ENCODE assay signal across 1 cellular context in genomic region chr18:35497334-35498197, GRCh38.
TF ChIP-seq lines count a peak whose summit lies in the region.

Gene INO80C (minus strand): TSS chr18:35497960. CDS start chr18:35497874, 86 bp downstream.

TF ChIP-seq in HepG2, 621 proteins besides CTCF, POLR2A, EP300 and RAD21 (continued from another document and continues in another):
- TF ChIP-seq ZNF383 (CRISPR knock-in tag; IDR thresholded peaks at IDR 0.05; ENCODE audit: borderline replicate concordance): no peak
- TF ChIP-seq PRPF4 (IDR thresholded peaks at IDR 0.05; ENCODE audit: low read depth, low read length, poor library complexity, severe bottlenecking): no peak
- no peak for TF ChIP-seq NR3C1 (CRISPR knock-in tag; IDR thresholded peaks at IDR 0.05)
- no peak for TF ChIP-seq ZNF496 (CRISPR knock-in tag; IDR thresholded peaks at IDR 0.05; ENCODE audit: insufficient replicate concordance)
- peak; percentile 92 for TF ChIP-seq ZFX (CRISPR knock-in tag; IDR thresholded peaks at IDR 0.05; ENCODE audit: low read depth)
- peak; percentile 87; the same call in 1 of the 2 replicates for TF ChIP-seq DMAP1 (CRISPR knock-in tag; IDR thresholded peaks at IDR 0.05)
- TF ChIP-seq HNF1B (CRISPR knock-in tag; IDR thresholded peaks at IDR 0.05): peak; percentile 78
- TF ChIP-seq, protein P1, sequence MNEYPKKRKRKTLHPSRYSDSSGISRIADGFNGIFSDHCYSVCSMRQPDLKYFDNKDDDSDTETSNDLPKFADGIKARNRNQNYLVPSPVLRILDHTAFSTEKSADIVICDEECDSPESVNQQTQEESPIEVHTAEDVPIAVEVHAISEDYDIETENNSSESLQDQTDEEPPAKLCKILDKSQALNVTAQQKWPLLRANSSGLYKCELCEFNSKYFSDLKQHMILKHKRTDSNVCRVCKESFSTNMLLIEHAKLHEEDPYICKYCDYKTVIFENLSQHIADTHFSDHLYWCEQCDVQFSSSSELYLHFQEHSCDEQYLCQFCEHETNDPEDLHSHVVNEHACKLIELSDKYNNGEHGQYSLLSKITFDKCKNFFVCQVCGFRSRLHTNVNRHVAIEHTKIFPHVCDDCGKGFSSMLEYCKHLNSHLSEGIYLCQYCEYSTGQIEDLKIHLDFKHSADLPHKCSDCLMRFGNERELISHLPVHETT (CRISPR knock-in tag; conservative IDR thresholded peaks at IDR 0.05): peak; percentile 75; the same call in 1 of the 2 replicates
- TF ChIP-seq, protein P2, sequence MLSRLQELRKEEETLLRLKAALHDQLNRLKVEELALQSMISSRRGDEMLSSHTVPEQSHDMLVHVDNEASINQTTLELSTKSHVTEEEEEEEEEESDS (CRISPR knock-in tag; IDR thresholded peaks at IDR 0.05; ENCODE audit: borderline replicate concordance): peak; percentile 85; the same call in 1 of the 2 replicates
- peak; percentile 53; the same call in 1 of the 2 replicates for TF ChIP-seq CREM (IDR thresholded peaks at IDR 0.05)
- no peak for TF ChIP-seq CREM (CRISPR knock-in tag; IDR thresholded peaks at IDR 0.05)
- 0 out of 2 replicates have a peak, but pooled peaks have one; percentile 54 for TF ChIP-seq ZNF17 (CRISPR knock-in tag; IDR thresholded peaks at IDR 0.05)
- no peak for TF ChIP-seq KLF13 (CRISPR knock-in tag; IDR thresholded peaks at IDR 0.05)
- no peak; the same call in 1 of the 2 replicates for TF ChIP-seq ZNF563 (CRISPR knock-in tag; IDR thresholded peaks at IDR 0.05)
- TF ChIP-seq BRCA1 (CRISPR knock-in tag; IDR thresholded peaks at IDR 0.05): no peak; the same call in 1 of the 2 replicates
- TF ChIP-seq SAP130 (CRISPR knock-in tag; IDR thresholded peaks at IDR 0.05; ENCODE audit: low read depth): peak; percentile 75
- 0 out of 2 replicates have a peak, but pooled peaks have one; percentile 63 for TF ChIP-seq KDM1A (CRISPR knock-in tag; IDR thresholded peaks at IDR 0.05)
- TF ChIP-seq HCFC1 (IDR thresholded peaks at IDR 0.05; ENCODE audit: low read depth, low read length): peak; percentile 43; the same call in 1 of the 2 replicates
- no peak for TF ChIP-seq ZFYVE20 (CRISPR knock-in tag; IDR thresholded peaks at IDR 0.05; ENCODE audit: borderline replicate concordance, low read depth)
- peak; percentile 97 for TF ChIP-seq ASH2L (IDR thresholded peaks at IDR 0.05; ENCODE audit: insufficient read length, low read depth, low read length)
- TF ChIP-seq ZNF556 (CRISPR knock-in tag; IDR thresholded peaks at IDR 0.05; ENCODE audit: borderline replicate concordance): peak; percentile 85; the same call in 1 of the 2 replicates
- no peak for TF ChIP-seq ZNF577 (CRISPR knock-in tag; IDR thresholded peaks at IDR 0.05; ENCODE audit: borderline replicate concordance, low read depth)
- TF ChIP-seq, protein P3, sequence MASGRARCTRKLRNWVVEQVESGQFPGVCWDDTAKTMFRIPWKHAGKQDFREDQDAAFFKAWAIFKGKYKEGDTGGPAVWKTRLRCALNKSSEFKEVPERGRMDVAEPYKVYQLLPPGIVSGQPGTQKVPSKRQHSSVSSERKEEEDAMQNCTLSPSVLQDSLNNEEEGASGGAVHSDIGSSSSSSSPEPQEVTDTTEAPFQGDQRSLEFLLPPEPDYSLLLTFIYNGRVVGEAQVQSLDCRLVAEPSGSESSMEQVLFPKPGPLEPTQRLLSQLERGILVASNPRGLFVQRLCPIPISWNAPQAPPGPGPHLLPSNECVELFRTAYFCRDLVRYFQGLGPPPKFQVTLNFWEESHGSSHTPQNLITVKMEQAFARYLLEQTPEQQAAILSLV (CRISPR knock-in tag; IDR thresholded peaks at IDR 0.05; ENCODE audit: borderline replicate concordance): peak; percentile 86; the same call in 1 of the 2 replicates
- TF ChIP-seq, protein P4, sequence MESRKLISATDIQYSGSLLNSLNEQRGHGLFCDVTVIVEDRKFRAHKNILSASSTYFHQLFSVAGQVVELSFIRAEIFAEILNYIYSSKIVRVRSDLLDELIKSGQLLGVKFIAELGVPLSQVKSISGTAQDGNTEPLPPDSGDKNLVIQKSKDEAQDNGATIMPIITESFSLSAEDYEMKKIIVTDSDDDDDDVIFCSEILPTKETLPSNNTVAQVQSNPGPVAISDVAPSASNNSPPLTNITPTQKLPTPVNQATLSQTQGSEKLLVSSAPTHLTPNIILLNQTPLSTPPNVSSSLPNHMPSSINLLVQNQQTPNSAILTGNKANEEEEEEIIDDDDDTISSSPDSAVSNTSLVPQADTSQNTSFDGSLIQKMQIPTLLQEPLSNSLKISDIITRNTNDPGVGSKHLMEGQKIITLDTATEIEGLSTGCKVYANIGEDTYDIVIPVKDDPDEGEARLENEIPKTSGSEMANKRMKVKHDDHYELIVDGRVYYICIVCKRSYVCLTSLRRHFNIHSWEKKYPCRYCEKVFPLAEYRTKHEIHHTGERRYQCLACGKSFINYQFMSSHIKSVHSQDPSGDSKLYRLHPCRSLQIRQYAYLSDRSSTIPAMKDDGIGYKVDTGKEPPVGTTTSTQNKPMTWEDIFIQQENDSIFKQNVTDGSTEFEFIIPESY (CRISPR knock-in tag; IDR thresholded peaks at IDR 0.05): peak; percentile 76
- TF ChIP-seq PBX2 (CRISPR knock-in tag; IDR thresholded peaks at IDR 0.05): no peak
- peak; percentile 60; the same call in 1 of the 2 replicates for TF ChIP-seq BCL3 (CRISPR knock-in tag; IDR thresholded peaks at IDR 0.05)
- no peak for TF ChIP-seq ZNF282 (IDR thresholded peaks at IDR 0.05; ENCODE audit: partially characterized antibody)
- TF ChIP-seq ZFP41 (CRISPR knock-in tag; IDR thresholded peaks at IDR 0.05; ENCODE audit: borderline replicate concordance): no peak; the same call in 1 of the 2 replicates
- peak; percentile 67 for TF ChIP-seq CBFB (CRISPR knock-in tag; IDR thresholded peaks at IDR 0.05)
- TF ChIP-seq ZNF124 (CRISPR knock-in tag; IDR thresholded peaks at IDR 0.05): peak; percentile 94; the same call in 1 of the 2 replicates
- TF ChIP-seq ZNF816 (CRISPR knock-in tag; IDR thresholded peaks at IDR 0.05; ENCODE audit: borderline replicate concordance): peak; percentile 88; the same call in 1 of the 2 replicates
- no peak for TF ChIP-seq CEBPG (CRISPR knock-in tag; IDR thresholded peaks at IDR 0.05)
- TF ChIP-seq CC2D1A (CRISPR knock-in tag; IDR thresholded peaks at IDR 0.05): 0 out of 2 replicates have a peak, but pooled peaks have one; percentile 60
- no peak for TF ChIP-seq ZSCAN12 (CRISPR knock-in tag; IDR thresholded peaks at IDR 0.05)
- peak; percentile 79 for TF ChIP-seq ZNF883 (CRISPR knock-in tag; IDR thresholded peaks at IDR 0.05; ENCODE audit: not compliant biosample characterization)
- no peak for TF ChIP-seq SUZ12 (IDR thresholded peaks at IDR 0.05; ENCODE audit: low read depth, low read length)
- peak; percentile 84 for TF ChIP-seq ATF2 (CRISPR knock-in tag; IDR thresholded peaks at IDR 0.05)
- no peak for TF ChIP-seq ZNF234 (CRISPR knock-in tag; conservative IDR thresholded peaks at IDR 0.05)
- no peak for TF ChIP-seq CSRNP2 (CRISPR knock-in tag; conservative IDR thresholded peaks at IDR 0.05; ENCODE audit: low read depth)
- TF ChIP-seq, protein P5, sequence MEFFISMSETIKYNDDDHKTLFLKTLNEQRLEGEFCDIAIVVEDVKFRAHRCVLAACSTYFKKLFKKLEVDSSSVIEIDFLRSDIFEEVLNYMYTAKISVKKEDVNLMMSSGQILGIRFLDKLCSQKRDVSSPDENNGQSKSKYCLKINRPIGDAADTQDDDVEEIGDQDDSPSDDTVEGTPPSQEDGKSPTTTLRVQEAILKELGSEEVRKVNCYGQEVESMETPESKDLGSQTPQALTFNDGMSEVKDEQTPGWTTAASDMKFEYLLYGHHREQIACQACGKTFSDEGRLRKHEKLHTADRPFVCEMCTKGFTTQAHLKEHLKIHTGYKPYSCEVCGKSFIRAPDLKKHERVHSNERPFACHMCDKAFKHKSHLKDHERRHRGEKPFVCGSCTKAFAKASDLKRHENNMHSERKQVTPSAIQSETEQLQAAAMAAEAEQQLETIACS (CRISPR knock-in tag; IDR thresholded peaks at IDR 0.05): peak; percentile 83
- TF ChIP-seq ZNF788 (CRISPR knock-in tag; IDR thresholded peaks at IDR 0.05; ENCODE audit: borderline replicate concordance): peak; percentile 98; the same call in 1 of the 2 replicates
- no peak for TF ChIP-seq ZNF484 (CRISPR knock-in tag; IDR thresholded peaks at IDR 0.05; ENCODE audit: borderline replicate concordance, low read depth)
- TF ChIP-seq ZNF251 (CRISPR knock-in tag; IDR thresholded peaks at IDR 0.05): no peak
- TF ChIP-seq SMAD1 (CRISPR knock-in tag; IDR thresholded peaks at IDR 0.05; ENCODE audit: borderline replicate concordance, low read depth): peak; percentile 92; the same call in 1 of the 2 replicates
- no peak for TF ChIP-seq NONO (IDR thresholded peaks at IDR 0.05)
- TF ChIP-seq NONO (CRISPR knock-in tag; conservative IDR thresholded peaks at IDR 0.05): peak; percentile 97
- no peak; the same call in 1 of the 2 replicates for TF ChIP-seq ZNF33A (CRISPR knock-in tag; IDR thresholded peaks at IDR 0.05; ENCODE audit: borderline replicate concordance)
- no peak for TF ChIP-seq ZNF644 (CRISPR knock-in tag; IDR thresholded peaks at IDR 0.05; ENCODE audit: low read depth)
- peak; percentile 82 for TF ChIP-seq PHF5A (CRISPR knock-in tag; IDR thresholded peaks at IDR 0.05; ENCODE audit: low read depth, unreplicated experiment)
- TF ChIP-seq MBNL3 (CRISPR knock-in tag; conservative IDR thresholded peaks at IDR 0.05): 0 out of 2 replicates have a peak, but pooled peaks have one; percentile 58
- TF ChIP-seq ZNF615 (CRISPR knock-in tag; IDR thresholded peaks at IDR 0.05; ENCODE audit: borderline replicate concordance): no peak; the same call in 1 of the 2 replicates
- TF ChIP-seq MYNN (CRISPR knock-in tag; IDR thresholded peaks at IDR 0.05; ENCODE audit: low read depth): peak; percentile 89; the same call in 1 of the 2 replicates
- peak; percentile 80; the same call in 1 of the 2 replicates for TF ChIP-seq YEATS2 (CRISPR knock-in tag; IDR thresholded peaks at IDR 0.05; ENCODE audit: borderline replicate concordance)
- TF ChIP-seq ZMAT5 (CRISPR knock-in tag; IDR thresholded peaks at IDR 0.05; ENCODE audit: borderline replicate concordance, low read depth): no peak; the same call in 1 of the 2 replicates
- no peak for TF ChIP-seq IKZF4 (CRISPR knock-in tag; IDR thresholded peaks at IDR 0.05; ENCODE audit: borderline replicate concordance, low read depth, not compliant biosample characterization)
